In the genomic region with DNA sequence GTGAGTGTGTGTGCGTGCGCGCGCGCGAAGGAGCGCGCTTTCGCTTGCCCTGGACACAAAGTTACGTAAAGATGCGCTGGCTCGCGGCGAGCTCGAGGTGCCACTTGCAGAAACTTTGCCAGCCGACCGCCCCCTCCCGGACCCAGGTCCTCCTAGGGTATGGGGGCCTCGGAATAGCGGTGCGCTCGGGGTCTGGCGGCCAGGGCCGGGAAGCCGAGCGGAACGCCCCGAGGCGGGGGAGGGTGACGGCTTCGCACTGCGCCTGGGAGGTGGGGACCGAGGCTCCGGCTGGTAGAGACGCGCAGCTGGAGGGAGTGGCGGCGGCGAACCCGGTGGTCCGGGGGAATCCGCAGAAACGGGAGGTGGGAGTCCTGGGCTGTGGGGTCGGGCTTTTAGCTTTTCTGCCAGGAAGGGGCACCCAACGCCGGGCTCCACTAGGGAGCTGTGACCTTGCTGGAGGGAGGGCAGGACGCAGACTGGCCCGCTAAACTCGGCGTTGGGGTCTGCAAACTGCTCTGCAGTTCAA, we compare ENCODE assay signal across 8 cellular contexts. TPM values are rescaled to one million over a fixed set of nuclear protein-coding genes. Genes with fewer than 3 reads are reported as not detected.
A peak's percentile ranks its signal among the peaks of the same experiment; 100 is the strongest.
DNase-seq lines count a peak whose midpoint lies in the region; ATAC-seq lines count a peak whose summit lies in the region.

No MANE protein-coding gene starts in this region.

- H3K9me3 Mint-ChIP-seq in activated T-cell treated with anti-CD3 and anti-CD28 coated beads, Interleukin-2, amount 50 U/mL, for 4 hours = no peaks in the 10 kb centered on the region
- H3K9me3 Mint-ChIP-seq in activated T-helper 2 cell treated with anti-CD3 and anti-CD28 coated beads, Interferon-gamma antibody, Interleukin-2, Interleukin-4, amounts not matched to agents 10 μg/mL and 5 μg/mL and 100 μg/mL, durations not matched to agents 14 hours and 24 hours and 36 hours = no peaks in the 10 kb centered on the region

- H3K36me3 ChIP-seq in iPS-18a (ENCODE audit: control insufficient read depth, low read depth, low read length) (no peaks in the 10 kb centered on the region), subcutaneous abdominal adipose tissue (ENCODE audit: control insufficient read depth in 5 of 5, insufficient read depth in 5 of 5, low read length in 5 of 5) (no peaks in the 10 kb centered on the region)

- H3K9ac ChIP-seq in iPS-18a (ENCODE audit: low read length) (peak overlapping the region; percentile 22), subcutaneous abdominal adipose tissue (ENCODE audit: low read length in 5 of 5) (no peak overlapping the region)

- H3K4me1 ChIP-seq in iPS-18a (ENCODE audit: control insufficient read depth, low read depth, low read length) (peaks cover 15% of the 10 kb centered on the region), subcutaneous abdominal adipose tissue (ENCODE audit: control insufficient read depth in 5 of 5, insufficient read depth in 5 of 5, low read length in 5 of 5) (peaks cover 2 to 51% (median 40%) of the 10 kb centered on the region in 5 donors)

- intact Hi-C loops in activated T-helper 2 cell treated with anti-CD3 and anti-CD28 coated beads, Interferon-gamma antibody, Interleukin-2, Interleukin-4, amounts not matched to agents 10 μg/mL and 5 μg/mL and 100 μg/mL, durations not matched to agents 14 hours and 24 hours and 36 hours (cut with micrococcal nuclease) = loop anchor here (10.0 kb wide), 1 partner anchor 261 kb away; no protein-coding TSS in a partner anchor

- H3K4me1 Mint-ChIP-seq in activated T-cell treated with anti-CD3 and anti-CD28 coated beads, Interleukin-2, amount 50 U/mL, for 4 hours (ENCODE audit: low read depth) = peaks cover 30% of the 10 kb centered on the region
- H3K4me1 Mint-ChIP-seq in activated T-helper 2 cell treated with anti-CD3 and anti-CD28 coated beads, Interferon-gamma antibody, Interleukin-2, Interleukin-4, amounts not matched to agents 10 μg/mL and 5 μg/mL and 100 μg/mL, durations not matched to agents 14 hours and 24 hours and 36 hours (ENCODE audit: low read depth) = peaks cover 15% of the 10 kb centered on the region

- no peak for DNase-seq in activated T-cell treated with anti-CD3 and anti-CD28 coated beads, Interleukin-2, amount 50 U/mL, for 4 hours
- DNase-seq in activated T-cell treated with anti-CD3 and anti-CD28 coated beads, Interleukin-2, amount 50 U/mL, for 1 hour = no peak
- DNase-seq in activated T-helper 2 cell treated with anti-CD3 and anti-CD28 coated beads, Interferon-gamma antibody, Interleukin-2, Interleukin-4, amounts not matched to agents 10 μg/mL and 5 μg/mL and 100 μg/mL, durations not matched to agents 14 hours and 24 hours and 36 hours (ENCODE audit: low spot score) = no peak
- DNase-seq in NCI-H446 (lab: John Stamatoyannopoulos, UW) (no peak), GOT3 (lab: John Stamatoyannopoulos, UW) (no peak), GDM1 (lab: John Stamatoyannopoulos, UW) (no peak)

- H3K36me3 Mint-ChIP-seq in activated T-cell treated with anti-CD3 and anti-CD28 coated beads, Interleukin-2, amount 50 U/mL, for 4 hours (ENCODE audit: insufficient read depth) = no peaks in the 10 kb centered on the region
- H3K36me3 Mint-ChIP-seq in activated T-helper 2 cell treated with anti-CD3 and anti-CD28 coated beads, Interferon-gamma antibody, Interleukin-2, Interleukin-4, amounts not matched to agents 10 μg/mL and 5 μg/mL and 100 μg/mL, durations not matched to agents 14 hours and 24 hours and 36 hours (ENCODE audit: low read depth) = no peaks in the 10 kb centered on the region

- H3K27me3 Mint-ChIP-seq in activated T-cell treated with anti-CD3 and anti-CD28 coated beads, Interleukin-2, amount 50 U/mL, for 4 hours (ENCODE audit: low read depth) = peaks cover 83% of the 10 kb centered on the region
- H3K27me3 Mint-ChIP-seq in activated T-helper 2 cell treated with anti-CD3 and anti-CD28 coated beads, Interferon-gamma antibody, Interleukin-2, Interleukin-4, amounts not matched to agents 10 μg/mL and 5 μg/mL and 100 μg/mL, durations not matched to agents 14 hours and 24 hours and 36 hours (ENCODE audit: low read depth) = peaks cover 86% of the 10 kb centered on the region

- ATAC-seq in activated T-cell treated with anti-CD3 and anti-CD28 coated beads, Interleukin-2, amount 50 U/mL, for 4 hours = peak; percentile 31 to 42

- H3K27ac Mint-ChIP-seq in activated T-helper 2 cell treated with anti-CD3 and anti-CD28 coated beads, Interferon-gamma antibody, Interleukin-2, Interleukin-4, amounts not matched to agents 10 μg/mL and 5 μg/mL and 100 μg/mL, durations not matched to agents 14 hours and 24 hours and 36 hours = no peak overlapping the region

- peaks cover 86% of the 10 kb centered on the region for H3K27me3 ChIP-seq in iPS-18a (ENCODE audit: control insufficient read depth, insufficient read depth, low read length)
- peaks cover 66 to 87% (median 79%) of the 10 kb centered on the region in 5 donors for H3K27me3 ChIP-seq in subcutaneous abdominal adipose tissue (ENCODE audit: control insufficient read depth in 5 of 5, insufficient read depth in 4 of 5, low read length in 5 of 5)

- peak overlapping the region; percentile 84 for H3K4me3 ChIP-seq in iPS-18a (ENCODE audit: low read length)
- peak overlapping the region; percentile 40 to 69 (median 55) for H3K4me3 ChIP-seq in subcutaneous abdominal adipose tissue (ENCODE audit: low read depth in 1 of 5, low read length in 5 of 5)

- H3K27ac ChIP-seq in iPS-18a (ENCODE audit: low read length) = no peak overlapping the region
- no peak overlapping the region for H3K27ac ChIP-seq in subcutaneous abdominal adipose tissue (ENCODE audit: low read depth, low read length)

- H3K9me3 ChIP-seq in iPS-18a (ENCODE audit: control insufficient read depth, low read depth, low read length) (no peaks in the 10 kb centered on the region), subcutaneous abdominal adipose tissue (ENCODE audit: control insufficient read depth in 5 of 5, low read length in 5 of 5) (no peaks in the 10 kb centered on the region)

- H3K4me3 Mint-ChIP-seq in activated T-cell treated with anti-CD3 and anti-CD28 coated beads, Interleukin-2, amount 50 U/mL, for 4 hours = peak overlapping the region; percentile 65
- H3K4me3 Mint-ChIP-seq in activated T-helper 2 cell treated with anti-CD3 and anti-CD28 coated beads, Interferon-gamma antibody, Interleukin-2, Interleukin-4, amounts not matched to agents 10 μg/mL and 5 μg/mL and 100 μg/mL, durations not matched to agents 14 hours and 24 hours and 36 hours (ENCODE audit: low read depth) = peak overlapping the region; percentile 8

RNA-seq across cellular contexts. Expression of a gene that starts 0.8 kb away (rescaled TPM):
- not detected for total RNA-seq in activated T-cell treated with anti-CD3 and anti-CD28 coated beads, Interleukin-2, amount 50 U/mL, for 4 hours
- total RNA-seq in activated T-helper 2 cell treated with anti-CD3 and anti-CD28 coated beads, Interferon-gamma antibody, Interleukin-2, Interleukin-4, amounts not matched to agents 10 μg/mL and 5 μg/mL and 100 μg/mL, durations not matched to agents 14 hours and 24 hours and 36 hours = not detected in 2 replicates
